In the genomic region with DNA sequence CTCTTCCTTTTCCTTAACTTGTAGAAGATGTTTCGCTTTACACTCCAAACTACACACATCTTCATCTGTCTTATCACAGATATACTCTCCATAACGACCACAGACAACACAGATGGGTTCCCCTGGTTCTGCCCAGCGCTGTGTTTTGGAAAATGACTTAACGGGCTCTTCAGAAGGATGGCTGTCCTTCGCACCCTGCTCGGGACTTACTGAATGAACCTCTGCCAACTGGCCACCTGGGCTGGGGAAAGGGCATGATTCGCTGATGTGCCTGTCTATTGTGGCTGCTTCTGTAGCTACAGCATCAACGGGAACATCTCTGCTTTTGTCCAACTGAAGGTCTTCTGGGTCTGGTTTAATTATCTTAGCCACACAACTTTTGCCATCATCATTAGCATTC, we compare ENCODE assay signal across 1 cellular context.
TF ChIP-seq lines count a peak whose summit lies in the region.

No MANE protein-coding gene starts in this region.

TF ChIP-seq in WTC11, 78 proteins besides CTCF, POLR2A, EP300 and RAD21:
- TF ChIP-seq, protein P1, sequence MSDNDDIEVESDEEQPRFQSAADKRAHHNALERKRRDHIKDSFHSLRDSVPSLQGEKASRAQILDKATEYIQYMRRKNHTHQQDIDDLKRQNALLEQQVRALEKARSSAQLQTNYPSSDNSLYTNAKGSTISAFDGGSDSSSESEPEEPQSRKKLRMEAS (CRISPR knock-in tag; IDR thresholded peaks at IDR 0.05), result no peak
- TF ChIP-seq EMX1 (CRISPR knock-in tag; IDR thresholded peaks at IDR 0.05) (no peak), IRF2 (CRISPR knock-in tag; IDR thresholded peaks at IDR 0.05; ENCODE audit: borderline replicate concordance, low read depth) (no peak), NFE2L1 (CRISPR knock-in tag; IDR thresholded peaks at IDR 0.05) (no peak), RELA (CRISPR knock-in tag; IDR thresholded peaks at IDR 0.05; ENCODE audit: borderline replicate concordance) (no peak), TEAD1 (CRISPR knock-in tag; IDR thresholded peaks at IDR 0.05) (no peak), ZNF416 (CRISPR knock-in tag; IDR thresholded peaks at IDR 0.05) (no peak), RORB (CRISPR knock-in tag; IDR thresholded peaks at IDR 0.05) (no peak), ZNF317 (CRISPR knock-in tag; IDR thresholded peaks at IDR 0.05; ENCODE audit: borderline replicate concordance, low read depth) (no peak), OVOL2 (CRISPR knock-in tag; IDR thresholded peaks at IDR 0.05; ENCODE audit: borderline replicate concordance) (no peak), ZNF121 (CRISPR knock-in tag; IDR thresholded peaks at IDR 0.05) (no peak)
